ENCODE assay signal across 9 cellular contexts in genomic region chr7:134636008-134636449, GRCh38. TPM values are rescaled to one million over a fixed set of nuclear protein-coding genes. Genes with fewer than 3 reads are reported as not detected.
A peak's percentile ranks its signal among the peaks of the same experiment; 100 is the strongest.
DNase-seq lines count a peak whose midpoint lies in the region; ATAC-seq and TF ChIP-seq lines count a peak whose summit lies in the region.
"Had no signal": no experiment of that assay in that cellular context is flagged by ENCODE, and none has a peak within 500 bp of the region (broad histone marks: within the 10 kb centered on the region; RNA-seq: fewer than 3 reads in every experiment).

No MANE protein-coding gene starts in this region.

- peak; percentile 91 for ATAC-seq in HG03064 (IDR thresholded peaks at IDR 0.05; ENCODE audit: low read depth, unreplicated experiment)
- peak; percentile 48 for ATAC-seq in activated naive CD8-positive, alpha-beta T cell treated with anti-CD3 and anti-CD28 coated beads, Interleukin-2, amount 50 U/mL, for 24 hours
- peak; percentile 79 for ATAC-seq in stimulated activated naive CD8-positive, alpha-beta T cell treated with anti-CD3 and anti-CD28 coated beads, Interleukin-15, amount 100 ng/mL, for 72 hours

- no peaks in the 10 kb centered on the region for H3K36me3 Mint-ChIP-seq in activated T-cell treated with anti-CD3 and anti-CD28 coated beads, Interleukin-2, amount 50 U/mL, for 24 hours (ENCODE audit: low read depth)
- no peaks in the 10 kb centered on the region for H3K36me3 Mint-ChIP-seq in activated naive CD8-positive, alpha-beta T cell treated with anti-CD3 and anti-CD28 coated beads, Interleukin-2, amount 50 U/mL, for 24 hours (ENCODE audit: low read depth)

- H3K4me1 Mint-ChIP-seq in activated T-cell treated with anti-CD3 and anti-CD28 coated beads, Interleukin-2, amount 50 U/mL, for 24 hours (ENCODE audit: low read depth): peaks cover 40% of the 10 kb centered on the region
- peaks cover 30% of the 10 kb centered on the region for H3K4me1 Mint-ChIP-seq in activated naive CD8-positive, alpha-beta T cell treated with anti-CD3 and anti-CD28 coated beads, Interleukin-2, amount 50 U/mL, for 24 hours
- H3K4me1 Mint-ChIP-seq in stimulated activated naive CD8-positive, alpha-beta T cell treated with anti-CD3 and anti-CD28 coated beads, Interleukin-15, amount 100 ng/mL, for 72 hours: peaks cover 36% of the 10 kb centered on the region

- no peaks in the 10 kb centered on the region for H3K27me3 ChIP-seq in colonic mucosa

- no peaks in the 10 kb centered on the region for H3K9me3 Mint-ChIP-seq in activated T-cell treated with anti-CD3 and anti-CD28 coated beads, Interleukin-2, amount 50 U/mL, for 24 hours
- H3K9me3 Mint-ChIP-seq in activated naive CD8-positive, alpha-beta T cell treated with anti-CD3 and anti-CD28 coated beads, Interleukin-2, amount 50 U/mL, for 24 hours: no peaks in the 10 kb centered on the region
- peaks cover 0 to 11% of the 10 kb centered on the region in 2 donors for H3K9me3 Mint-ChIP-seq in stimulated activated naive CD8-positive, alpha-beta T cell treated with anti-CD3 and anti-CD28 coated beads, Interleukin-15, amount 100 ng/mL, for 72 hours

- H3K27me3 Mint-ChIP-seq in activated T-cell treated with anti-CD3 and anti-CD28 coated beads, Interleukin-2, amount 50 U/mL, for 24 hours: no peaks in the 10 kb centered on the region
- H3K27me3 Mint-ChIP-seq in activated naive CD8-positive, alpha-beta T cell treated with anti-CD3 and anti-CD28 coated beads, Interleukin-2, amount 50 U/mL, for 24 hours: no peaks in the 10 kb centered on the region
- H3K27me3 Mint-ChIP-seq in stimulated activated naive CD8-positive, alpha-beta T cell treated with anti-CD3 and anti-CD28 coated beads, Interleukin-15, amount 100 ng/mL, for 72 hours: peaks cover 7% of the 10 kb centered on the region

- intact Hi-C loops in colonic mucosa (cut with DNase I): loop anchor here (10.0 kb wide), 1 partner anchor 319 kb away; no protein-coding TSS in a partner anchor

- H3K36me3 ChIP-seq in colonic mucosa: no peaks in the 10 kb centered on the region

- TF ChIP-seq CTCF in colonic mucosa (IDR thresholded peaks at IDR 0.05): no peak

- no peaks in the 10 kb centered on the region for H3K9me3 ChIP-seq in colonic mucosa

- H3K9ac ChIP-seq in colonic mucosa (ENCODE audit: low read depth in 2 of 2, low read length in 2 of 2): no peak overlapping the region

- H3K4me1 ChIP-seq in colonic mucosa: no peaks in the 10 kb centered on the region

- H3K4me3 ChIP-seq in colonic mucosa: no peak overlapping the region

- no peak overlapping the region for H3K4me3 Mint-ChIP-seq in activated T-cell treated with anti-CD3 and anti-CD28 coated beads, Interleukin-2, amount 50 U/mL, for 24 hours
- no peak overlapping the region for H3K4me3 Mint-ChIP-seq in activated naive CD8-positive, alpha-beta T cell treated with anti-CD3 and anti-CD28 coated beads, Interleukin-2, amount 50 U/mL, for 24 hours
- peak overlapping the region; percentile 29 to 51 for H3K4me3 Mint-ChIP-seq in stimulated activated naive CD8-positive, alpha-beta T cell treated with anti-CD3 and anti-CD28 coated beads, Interleukin-15, amount 100 ng/mL, for 72 hours

- H3K27ac ChIP-seq in colonic mucosa: no peak overlapping the region

- H3K27ac Mint-ChIP-seq in activated T-cell treated with anti-CD3 and anti-CD28 coated beads, Interleukin-2, amount 50 U/mL, for 24 hours: peak overlapping the region; percentile 85
- peak overlapping the region; percentile 76 for H3K27ac Mint-ChIP-seq in activated naive CD8-positive, alpha-beta T cell treated with anti-CD3 and anti-CD28 coated beads, Interleukin-2, amount 50 U/mL, for 24 hours
- H3K27ac Mint-ChIP-seq in stimulated activated naive CD8-positive, alpha-beta T cell treated with anti-CD3 and anti-CD28 coated beads, Interleukin-15, amount 100 ng/mL, for 72 hours: peak overlapping the region; percentile 92 to 98

- no peak for DNase-seq in activated T-cell treated with anti-CD3 and anti-CD28 coated beads, Interleukin-2, amount 50 U/mL, for 24 hours
- no peak for DNase-seq in activated T-cell treated with anti-CD3 and anti-CD28 coated beads, Interleukin-2, amount 50 U/mL, for 1 hour
- DNase-seq in activated naive CD8-positive, alpha-beta T cell treated with anti-CD3 and anti-CD28 coated beads, Interleukin-2, amount 50 U/mL, for 24 hours: no peak
- DNase-seq in stimulated activated naive CD8-positive, alpha-beta T cell treated with anti-CD3 and anti-CD28 coated beads, Interleukin-15, amount 100 ng/mL, for 72 hours: no peak
- DNase-seq in colonic mucosa: no peak
- no peak for DNase-seq in activated CD8-positive, alpha-beta memory T cell treated with anti-CD3 and anti-CD28 coated beads for 24 hours
- no peak for DNase-seq in activated CD4-positive, alpha-beta T cell treated with anti-CD3 and anti-CD28 coated beads, Interleukin-2, amount 50 U/mL, for 4 hours
- DNase-seq: cortex of kidney had no signal

RNA-seq across cellular contexts. Expression of gene BPGM, which starts 10.6 kb away (rescaled TPM):
- 10 to 100 TPM; 10.5 to 10.6 TPM for total RNA-seq in colonic mucosa

Comparison
In these comparisons a context has a peak if more than half of its experiments do, and no peak if none do; other contexts are left out.
1. H3K4me3 Mint-ChIP-seq: peak in stimulated activated naive CD8-positive, alpha-beta T cell treated with anti-CD3 and anti-CD28 coated beads, Interleukin-15, amount 100 ng/mL, for 72 hours (2 of 2); none in activated T-cell treated with anti-CD3 and anti-CD28 coated beads, Interleukin-2, amount 50 U/mL, for 24 hours (single experiment) and activated naive CD8-positive, alpha-beta T cell treated with anti-CD3 and anti-CD28 coated beads, Interleukin-2, amount 50 U/mL, for 24 hours (single experiment).
2. Peak in every context shown above with its lines, with median percentiles within 50 percentile points of each other: H3K27ac Mint-ChIP-seq and ATAC-seq.